In genomic region chr10:124650263-124650662, GRCh38 we compare ENCODE assay signal across 13 cellular contexts.
DNase-seq lines count a peak whose midpoint lies in the region; ATAC-seq and TF ChIP-seq lines count a peak whose summit lies in the region.
"Had no signal": no experiment of that assay in that cellular context is flagged by ENCODE, and none has a peak within 500 bp of the region (broad histone marks: within the 10 kb centered on the region; RNA-seq: fewer than 3 reads in every experiment).

No MANE protein-coding gene starts in this region.

- peaks cover 91% of the 10 kb centered on the region for H3K4me1 Mint-ChIP-seq in CD8-positive, alpha-beta T cell (ENCODE audit: low read depth)
- H3K4me1 Mint-ChIP-seq in endodermal cell, result peaks cover 10% of the 10 kb centered on the region

- ATAC-seq in CD8-positive, alpha-beta T cell, result peak; percentile 37
- ATAC-seq in GM19023 (IDR thresholded peaks at IDR 0.05; ENCODE audit: unreplicated experiment), result no peak

- no peak for TF ChIP-seq EP300 in sigmoid colon (IDR thresholded peaks at IDR 0.05)

- H3K4me3 Mint-ChIP-seq in CD8-positive, alpha-beta T cell, result peak overlapping the region; percentile 62
- H3K4me3 Mint-ChIP-seq in endodermal cell, result no peak overlapping the region

- POLR2A ChIA-PET in CD8-positive, alpha-beta T cell (lab: Charles Lee), result interaction anchor here (1.4 to 6.6 kb wide), 6 partner anchors 23 to 266 kb away, joined by 3 to 52 read pairs (median 5); no protein-coding TSS in a partner anchor

- H3K36me3 Mint-ChIP-seq in CD8-positive, alpha-beta T cell, result no peaks in the 10 kb centered on the region
- no peaks in the 10 kb centered on the region for H3K36me3 Mint-ChIP-seq in endodermal cell (ENCODE audit: low read depth)

- no peak for TF ChIP-seq CTCF in CD8-positive, alpha-beta T cell (IDR thresholded peaks at IDR 0.05)
- no peak for TF ChIP-seq CTCF in Peyer's patch (IDR thresholded peaks at IDR 0.05)
- no peak for TF ChIP-seq CTCF in endodermal cell (conservative IDR thresholded peaks at IDR 0.05)
- no peak for TF ChIP-seq CTCF in sigmoid colon (IDR thresholded peaks at IDR 0.05)
- TF ChIP-seq CTCF in foreskin fibroblast (IDR thresholded peaks at IDR 0.05; ENCODE audit: low read depth, low read length), result no peak

- CTCF ChIA-PET in CD8-positive, alpha-beta T cell (lab: Charles Lee), result interaction anchor here (0.8 to 5.9 kb wide), 6 partner anchors 9 to 91 kb away, joined by 3 to 74 read pairs (median 4); no protein-coding TSS in a partner anchor

- H3K9me3 Mint-ChIP-seq in CD8-positive, alpha-beta T cell, result no peaks in the 10 kb centered on the region
- H3K9me3 Mint-ChIP-seq in endodermal cell, result no peaks in the 10 kb centered on the region

- H3K27ac ChIP-seq in CD8-positive, alpha-beta T cell (ENCODE audit: low read depth, low read length), result peak overlapping the region; percentile 65
- H3K27ac ChIP-seq in Peyer's patch (peak overlapping the region; percentile 51 to 87 (median 56)), endodermal cell (ENCODE audit: low read depth, low read length) (no peak overlapping the region), sigmoid colon (peak overlapping the region in 3 of 4 donors; percentile 76 to 85 (median 81))

- H3K36me3 ChIP-seq in CD8-positive, alpha-beta T cell (ENCODE audit: insufficient read depth, low read length), result no peaks in the 10 kb centered on the region
- H3K36me3 ChIP-seq in Peyer's patch (peaks cover 0 to 3% (median 0%) of the 10 kb centered on the region in 3 donors), endodermal cell (ENCODE audit: control insufficient read depth, insufficient read depth, low read length) (peaks cover 3% of the 10 kb centered on the region), sigmoid colon (no peaks in the 10 kb centered on the region)
- H3K36me3 ChIP-seq: thoracic aorta had no signal

- no peak overlapping the region for H3K4me3 ChIP-seq in CD8-positive, alpha-beta T cell (ENCODE audit: low read depth, low read length)
- H3K4me3 ChIP-seq in Peyer's patch (no peak overlapping the region), endodermal cell (ENCODE audit: low read length) (no peak overlapping the region), sigmoid colon (no peak overlapping the region), foreskin fibroblast (ENCODE audit: low read depth in 1 of 2, low read length in 2 of 2) (no peak overlapping the region)
- H3K4me3 ChIP-seq: thoracic aorta had no signal

- DNase-seq in CD8-positive, alpha-beta T cell, result peak in 2 of 7 experiments; percentile 39 to 74
- DNase-seq in Peyer's patch (no peak), endodermal cell (no peak), sigmoid colon (no peak), foreskin fibroblast (no peak), NCI-H1092 treated with DMSO at 0.1 percent for 48 hours (lab: John Stamatoyannopoulos, UW) (no peak)
- no peak for DNase-seq in NK-92 treated with Interleukin-12 subunit alpha and Interleukin-12 subunit beta, amount 100 ng/mL, for 24 hours (lab: John Stamatoyannopoulos, UW)
- DNase-seq: Calu3, MM.1S, NCI-H446 treated with DMSO at 0.1 percent for 48 hours, SHP77 had no signal

- TF ChIP-seq POLR2A in Peyer's patch (IDR thresholded peaks at IDR 0.05) (no peak), sigmoid colon (IDR thresholded peaks at IDR 0.05) (no peak)

- H3K27me3 ChIP-seq in CD8-positive, alpha-beta T cell (ENCODE audit: insufficient read depth, low read length), result no peaks in the 10 kb centered on the region
- H3K27me3 ChIP-seq in Peyer's patch (no peaks in the 10 kb centered on the region), endodermal cell (ENCODE audit: control insufficient read depth, insufficient read depth, low read length, poor library complexity, severe bottlenecking) (no peaks in the 10 kb centered on the region), sigmoid colon (no peaks in the 10 kb centered on the region)

- H3K27ac Mint-ChIP-seq in CD8-positive, alpha-beta T cell, result peak overlapping the region; percentile 94
- peak overlapping the region; percentile 89 for H3K27ac Mint-ChIP-seq in endodermal cell

- no peaks in the 10 kb centered on the region for H3K27me3 Mint-ChIP-seq in CD8-positive, alpha-beta T cell (ENCODE audit: low read depth)
- H3K27me3 Mint-ChIP-seq in endodermal cell (ENCODE audit: insufficient read depth), result no peaks in the 10 kb centered on the region

- intact Hi-C loops in CD8-positive, alpha-beta T cell (cut with DNase I, micrococcal nuclease), result loop anchor here (1.0 to 5.0 kb wide), 4 partner anchors 29 to 94 kb away; partner anchors contain the start of gene FAM53B (in 1 of the 2)
- intact Hi-C loops in sigmoid colon (cut with DNase I), result no loop called here

- 91 to 95% methylated on average over 7 to 12 of the region's 12 CpGs for WGBS in endodermal cell (ENCODE audit: insufficient coverage in 1 of 2, insufficient read length in 1 of 2), 2 experiments
- 95% methylated on average over 12 of the region's 12 CpGs for WGBS in sigmoid colon, 2 donors

- H3K9me3 ChIP-seq in CD8-positive, alpha-beta T cell (ENCODE audit: low read length), result no peaks in the 10 kb centered on the region
- no peaks in the 10 kb centered on the region for H3K9me3 ChIP-seq in Peyer's patch
- no peaks in the 10 kb centered on the region for H3K9me3 ChIP-seq in endodermal cell (ENCODE audit: control insufficient read depth, low read length)
- no peaks in the 10 kb centered on the region for H3K9me3 ChIP-seq in sigmoid colon
- H3K9me3 ChIP-seq: thoracic aorta had no signal

- H3K9ac ChIP-seq in endodermal cell (ENCODE audit: extremely low read depth, low read length, poor library complexity, severe bottlenecking), result no peak overlapping the region

- H3K4me1 ChIP-seq in CD8-positive, alpha-beta T cell (ENCODE audit: insufficient read depth, low read length), result peaks cover 96% of the 10 kb centered on the region
- H3K4me1 ChIP-seq in Peyer's patch (peaks cover 15 to 71% (median 63%) of the 10 kb centered on the region in 4 donors), endodermal cell (ENCODE audit: control insufficient read depth, insufficient read depth, low read length) (no peaks in the 10 kb centered on the region), sigmoid colon (peaks cover 0 to 73% (median 58%) of the 10 kb centered on the region in 4 donors)
